Comparison of ENCODE assay signal across 1 cellular context in genomic region chr12:12267801-12268200, GRCh38.
TF ChIP-seq lines count a peak whose summit lies in the region.

No MANE protein-coding gene starts in this region.

TF ChIP-seq in GM23338, 12 proteins besides CTCF, POLR2A, EP300 and RAD21 (continued from another document):
- no peak for TF ChIP-seq ZNF462 (CRISPR knock-in tag; IDR thresholded peaks at IDR 0.05)
- no peak for TF ChIP-seq REST (IDR thresholded peaks at IDR 0.05; ENCODE audit: unreplicated experiment)
- TF ChIP-seq ZNF331 (CRISPR knock-in tag; IDR thresholded peaks at IDR 0.05; ENCODE audit: low read depth), result no peak
- no peak for TF ChIP-seq NANOG (IDR thresholded peaks at IDR 0.05; ENCODE audit: borderline replicate concordance)
- no peak for TF ChIP-seq POLR2AphosphoS5 (IDR thresholded peaks at IDR 0.05; ENCODE audit: low read depth)
- TF ChIP-seq EZH2phosphoT487 (IDR thresholded peaks at IDR 0.05; ENCODE audit: unreplicated experiment), result no peak
- no peak for TF ChIP-seq CREB1 (CRISPR knock-in tag; IDR thresholded peaks at IDR 0.05; ENCODE audit: low read depth)
- no peak for TF ChIP-seq ZNF114 (CRISPR knock-in tag; IDR thresholded peaks at IDR 0.05)
- TF ChIP-seq STAT1 (IDR thresholded peaks at IDR 0.05; ENCODE audit: unreplicated experiment), result no peak
